ENCODE assay signal across 1 cellular context in genomic region chr7:90701021-90701420, GRCh38.
TF ChIP-seq lines count a peak whose summit lies in the region.

No MANE protein-coding gene starts in this region.

TF ChIP-seq in GM23338, 12 proteins besides CTCF, POLR2A, EP300 and RAD21 (continued from another document):
- TF ChIP-seq ZNF462 (CRISPR knock-in tag; IDR thresholded peaks at IDR 0.05) (no peak), ZNF114 (CRISPR knock-in tag; IDR thresholded peaks at IDR 0.05) (no peak), JUNB (IDR thresholded peaks at IDR 0.05; ENCODE audit: unreplicated experiment) (no peak), EZH2phosphoT487 (IDR thresholded peaks at IDR 0.05; ENCODE audit: unreplicated experiment) (no peak), NANOG (IDR thresholded peaks at IDR 0.05; ENCODE audit: borderline replicate concordance) (no peak), EZH2 (IDR thresholded peaks at IDR 0.05; ENCODE audit: low read depth, unreplicated experiment) (no peak), CREB1 (CRISPR knock-in tag; IDR thresholded peaks at IDR 0.05; ENCODE audit: low read depth) (no peak)
